ENCODE assay signal across 17 cellular contexts in the genomic region with DNA sequence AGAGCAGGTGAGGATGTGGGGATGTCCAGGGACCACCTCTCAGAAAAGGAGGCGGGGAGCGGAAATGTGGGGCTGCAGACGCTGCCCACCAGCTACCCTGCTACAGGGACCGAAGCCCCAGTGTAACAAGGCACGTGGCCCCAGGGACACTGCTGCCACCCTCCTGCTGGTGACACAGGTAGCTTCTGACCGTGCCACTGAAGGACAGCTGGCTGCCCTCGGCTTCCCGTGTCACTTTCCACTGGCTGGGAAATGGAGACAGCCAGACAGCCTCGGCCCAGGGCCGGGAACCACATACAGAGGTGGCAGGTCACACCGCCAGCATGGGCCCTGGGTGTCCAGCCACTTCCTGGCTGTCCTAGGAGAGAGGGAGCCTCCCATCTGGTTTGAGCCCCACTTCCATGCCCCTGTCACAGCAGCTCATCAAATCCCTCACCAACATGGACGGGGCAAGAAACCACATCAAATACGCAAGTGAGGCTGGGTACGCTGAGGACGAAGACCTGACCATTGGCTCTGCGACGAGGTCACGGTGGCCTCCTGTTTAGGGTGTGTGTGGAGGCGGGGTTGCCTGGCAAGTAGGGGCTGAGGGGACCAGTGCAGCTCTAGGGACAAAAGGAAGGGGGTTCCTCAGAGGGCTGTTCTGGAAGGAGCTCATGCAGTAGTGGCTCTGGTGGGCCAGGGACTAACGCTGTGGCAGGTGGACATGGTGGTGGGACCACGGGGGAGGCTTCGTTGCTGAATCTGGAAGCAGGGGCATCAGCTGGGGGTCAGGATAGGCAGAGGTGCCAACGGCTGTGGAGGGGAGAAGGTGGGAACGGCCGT. TPM values are rescaled to one million over a fixed set of nuclear protein-coding genes. Genes with fewer than 3 reads are reported as not detected.
DNase-seq lines count a peak whose midpoint lies in the region; ATAC-seq, FAIRE-seq and TF ChIP-seq lines count a peak whose summit lies in the region.
"Had no signal": no experiment of that assay in that cellular context is flagged by ENCODE, and none has a peak within 500 bp of the region (broad histone marks: within the 10 kb centered on the region; RNA-seq: fewer than 3 reads in every experiment).

No MANE protein-coding gene starts in this region.

- WGBS in IMR-90 (ENCODE audit: extremely low coverage in 2 of 2, insufficient read length in 1 of 2), 2 experiments: 99% methylated on average over 13 of the region's 25 CpGs; no CpG with 5 or more reads in 1 of the 2 experiments
- WGBS in small intestine, 3 donors: 80 to 85% (median 85%) methylated on average over 24 to 25 of the region's 25 CpGs

- H3K36me3 Mint-ChIP-seq in activated CD8-positive, alpha-beta T cell treated with anti-CD3 and anti-CD28 coated beads for 36 hours (ENCODE audit: low read depth): peaks cover 20% of the 10 kb centered on the region
- peaks cover 24% of the 10 kb centered on the region for H3K36me3 Mint-ChIP-seq in activated CD8-positive, alpha-beta T cell treated with anti-CD3 and anti-CD28 coated beads, Interleukin-2, amount 10 ng/mL, durations not matched to agents 7 days and 5 days (ENCODE audit: low read depth)
- H3K36me3 Mint-ChIP-seq in central memory CD8-positive, alpha-beta T cell (ENCODE audit: insufficient read depth): peaks cover 27% of the 10 kb centered on the region
- H3K36me3 Mint-ChIP-seq: IgD-negative memory B cell had no signal

- H3K14ac ChIP-seq in IMR-90 (replicated peaks; ENCODE audit: low read depth, low read length): no peak overlapping the region

- H3K4me3 ChIP-seq in IMR-90 (ENCODE audit: insufficient read depth, low read depth, low read length): no peak overlapping the region
- H3K4me3 ChIP-seq in osteoblast (ENCODE audit: insufficient read depth, low read length): no peak overlapping the region
- H3K4me3 ChIP-seq in small intestine (ENCODE audit: low read depth in 1 of 2, low read length in 2 of 2): no peak overlapping the region

- TF ChIP-seq CTCF in activated CD8-positive, alpha-beta T cell treated with anti-CD3 and anti-CD28 coated beads for 36 hours (IDR thresholded peaks at IDR 0.05): no peak
- TF ChIP-seq CTCF in IMR-90 (conservative IDR thresholded peaks at IDR 0.05; ENCODE audit: low read depth, low read length) (no peak), osteoblast (IDR thresholded peaks at IDR 0.05; ENCODE audit: extremely low read depth, low read depth, low read length) (no peak)

- BruUV-seq in IMR-90 (replicated peaks; lab: Mats Ljungman, UMichigan): no TSS peak

- intact Hi-C loops in activated CD8-positive, alpha-beta T cell treated with anti-CD3 and anti-CD28 coated beads for 36 hours (cut with micrococcal nuclease): no loop called here
- intact Hi-C loops in IMR-90 (cut with micrococcal nuclease): no loop called here

- H3K27me3 Mint-ChIP-seq in activated CD8-positive, alpha-beta T cell treated with anti-CD3 and anti-CD28 coated beads for 36 hours: no peaks in the 10 kb centered on the region
- no peaks in the 10 kb centered on the region for H3K27me3 Mint-ChIP-seq in activated CD8-positive, alpha-beta T cell treated with anti-CD3 and anti-CD28 coated beads, Interleukin-2, amount 10 ng/mL, durations not matched to agents 7 days and 5 days (ENCODE audit: low read depth)
- no peaks in the 10 kb centered on the region for H3K27me3 Mint-ChIP-seq in central memory CD8-positive, alpha-beta T cell
- H3K27me3 Mint-ChIP-seq: B cell; CD4-positive, alpha-beta memory T cell; IgD-negative memory B cell had no signal

- dilution Hi-C loops in IMR-90 (cut with HindIII; ENCODE audit: low sequenced_read_pairs, unreplicated experiment): no loop called here

- H3K4me1 Mint-ChIP-seq in activated CD8-positive, alpha-beta T cell treated with anti-CD3 and anti-CD28 coated beads for 36 hours (ENCODE audit: low read depth): peaks cover 7% of the 10 kb centered on the region
- H3K4me1 Mint-ChIP-seq in activated CD8-positive, alpha-beta T cell treated with anti-CD3 and anti-CD28 coated beads, Interleukin-2, amount 10 ng/mL, durations not matched to agents 7 days and 5 days (ENCODE audit: low read depth): peaks cover 16% of the 10 kb centered on the region
- peaks cover 5% of the 10 kb centered on the region for H3K4me1 Mint-ChIP-seq in central memory CD8-positive, alpha-beta T cell

- H3K27me3 ChIP-seq in IMR-90 (ENCODE audit: control insufficient read depth, insufficient read depth, low read length) (no peaks in the 10 kb centered on the region), osteoblast (ENCODE audit: insufficient read depth, low read length) (no peaks in the 10 kb centered on the region), small intestine (ENCODE audit: control insufficient read depth in 2 of 2, insufficient read depth in 2 of 2, low read length in 2 of 2) (no peaks in the 10 kb centered on the region)

- POLR2A ChIA-PET in activated CD8-positive, alpha-beta T cell treated with anti-CD3 and anti-CD28 coated beads for 36 hours (lab: Charles Lee): interaction anchor here (0.8 to 8.0 kb wide), 3 partner anchors 9 to 149 kb away, joined by 3 to 36 read pairs (median 4); partner anchors contain the start of gene TNFRSF14
- POLR2A ChIA-PET in activated CD8-positive, alpha-beta T cell treated with anti-CD3 and anti-CD28 coated beads, Interleukin-2, amount 10 ng/mL, durations not matched to agents 7 days and 5 days (lab: Charles Lee): no interaction called here
- POLR2A ChIA-PET in IMR-90 (lab: Charles Lee; ENCODE audit: unreplicated experiment): interaction anchor here (0.5 kb wide), 1 partner anchor 213 kb away, joined by 3 read pairs; the partner anchor contains the start of gene FAAP20

- no peak overlapping the region for H3K4me3 Mint-ChIP-seq in activated CD8-positive, alpha-beta T cell treated with anti-CD3 and anti-CD28 coated beads for 36 hours
- no peak overlapping the region for H3K4me3 Mint-ChIP-seq in activated CD8-positive, alpha-beta T cell treated with anti-CD3 and anti-CD28 coated beads, Interleukin-2, amount 10 ng/mL, durations not matched to agents 7 days and 5 days
- no peak overlapping the region for H3K4me3 Mint-ChIP-seq in central memory CD8-positive, alpha-beta T cell
- H3K4me3 Mint-ChIP-seq: B cell, H9 had no signal

- no peak overlapping the region for H4K5ac ChIP-seq in IMR-90 (ENCODE audit: low read depth, low read length)

- no peak for TF ChIP-seq POLR2A in IMR-90 (IDR thresholded peaks at IDR 0.05; ENCODE audit: low read depth, low read length)

- H4K20me1 ChIP-seq in IMR-90 (ENCODE audit: insufficient read depth, low read length) (0 out of 2 replicates have a peak, but pooled peaks cover 14% of the 10 kb centered on the region), osteoblast (ENCODE audit: insufficient read depth, low read length) (peaks cover 8% of the 10 kb centered on the region)

- no peak for ATAC-seq in activated CD8-positive, alpha-beta T cell treated with anti-CD3 and anti-CD28 coated beads for 36 hours
- ATAC-seq in activated CD8-positive, alpha-beta T cell treated with anti-CD3 and anti-CD28 coated beads, Interleukin-2, amount 10 ng/mL, durations not matched to agents 7 days and 5 days: no peak
- no peak for ATAC-seq in IMR-90 (ENCODE audit: low read depth)
- ATAC-seq in central memory CD8-positive, alpha-beta T cell (replicated peaks; ENCODE audit: extremely low read depth, poor library complexity, severe bottlenecking): no peak

- FAIRE-seq in small intestine (lab: Jason Lieb, UNC): no peak
- FAIRE-seq: RCC 7860 had no signal

- no peak overlapping the region for H2BK120ac ChIP-seq in IMR-90 (ENCODE audit: low read depth, low read length)

- no peak overlapping the region for H2AK5ac ChIP-seq in IMR-90 (ENCODE audit: low read depth, low read length)

- H3K4ac ChIP-seq in IMR-90 (ENCODE audit: low read depth, low read length): no peak overlapping the region

- no peak overlapping the region for H2BK15ac ChIP-seq in IMR-90 (ENCODE audit: low read depth, low read length)

- TF ChIP-seq RAD21 in IMR-90 (IDR thresholded peaks at IDR 0.05; ENCODE audit: low read length): no peak

- no peak overlapping the region for H4K8ac ChIP-seq in IMR-90 (ENCODE audit: low read depth in 2 of 2, low read length in 2 of 2)

- H3K4me2 ChIP-seq in IMR-90 (ENCODE audit: low read depth, low read length) (no peak overlapping the region), osteoblast (ENCODE audit: insufficient read depth, low read length) (no peak overlapping the region)

- H2BK20ac ChIP-seq in IMR-90 (ENCODE audit: low read depth, low read length): no peak overlapping the region

- in situ Hi-C loops in IMR-90 (cut with MboI; ENCODE audit: low sequenced_read_pairs): loop anchor here (25.0 kb wide), 1 partner anchor 905 kb away; no protein-coding TSS in a partner anchor

- H3K9ac ChIP-seq in IMR-90 (ENCODE audit: low read depth, low read length): no peak overlapping the region

- H3K4me1 ChIP-seq in IMR-90 (ENCODE audit: control insufficient read depth, insufficient read depth, low read length) (peaks cover 11% of the 10 kb centered on the region), osteoblast (ENCODE audit: insufficient read depth, low read length) (peaks cover 12% of the 10 kb centered on the region), small intestine (ENCODE audit: control insufficient read depth in 2 of 2, insufficient read depth in 1 of 2, low read depth in 1 of 2, low read length in 1 of 2) (no peaks in the 10 kb centered on the region)

- H3K18ac ChIP-seq in IMR-90 (ENCODE audit: low read depth, low read length): no peak overlapping the region

- no peak overlapping the region for H3K23ac ChIP-seq in IMR-90 (ENCODE audit: low read depth, low read length)

- no peak overlapping the region for H2AFZ ChIP-seq in IMR-90 (replicated peaks; ENCODE audit: low read length, poor library complexity)
- no peak overlapping the region for H2AFZ ChIP-seq in osteoblast (ENCODE audit: low read length)

- H3K27ac Mint-ChIP-seq in activated CD8-positive, alpha-beta T cell treated with anti-CD3 and anti-CD28 coated beads for 36 hours: peak overlapping the region; percentile 30
- no peak overlapping the region for H3K27ac Mint-ChIP-seq in activated CD8-positive, alpha-beta T cell treated with anti-CD3 and anti-CD28 coated beads, Interleukin-2, amount 10 ng/mL, durations not matched to agents 7 days and 5 days
- peak overlapping the region; percentile 78 for H3K27ac Mint-ChIP-seq in central memory CD8-positive, alpha-beta T cell (ENCODE audit: low read depth)
- H3K27ac Mint-ChIP-seq: IgD-negative memory B cell had no signal

- CTCF ChIA-PET in activated CD8-positive, alpha-beta T cell treated with anti-CD3 and anti-CD28 coated beads for 36 hours (lab: Charles Lee): interaction anchor here (0.8 kb wide), 1 partner anchor 16 kb away, joined by 3 read pairs; the partner anchor contains the start of gene MORN1
- CTCF ChIA-PET in activated CD8-positive, alpha-beta T cell treated with anti-CD3 and anti-CD28 coated beads, Interleukin-2, amount 10 ng/mL, durations not matched to agents 7 days and 5 days (lab: Charles Lee): interaction anchor here (1.1 to 1.3 kb wide), 2 partner anchors 26 to 213 kb away, joined by 3 to 4 read pairs; partner anchors contain the start of gene FAAP20
- CTCF ChIA-PET in IMR-90 (lab: Yijun Ruan, JAX): interaction anchor here (0.9 kb wide), 1 partner anchor 11 kb away, joined by 3 read pairs; no protein-coding TSS in a partner anchor

- no peak overlapping the region for H4K91ac ChIP-seq in IMR-90 (ENCODE audit: insufficient read depth, low read depth, low read length)

- H3K27ac ChIP-seq in IMR-90 (ENCODE audit: insufficient read depth, low read length) (no peak overlapping the region), osteoblast (ENCODE audit: low read depth, low read length) (no peak overlapping the region), small intestine (ENCODE audit: low read depth in 1 of 2, low read length in 1 of 2) (no peak overlapping the region)
- H3K27ac ChIP-seq: 22Rv1 had no signal

- H3K9me1 ChIP-seq in IMR-90 (ENCODE audit: insufficient read depth, low read length): no peaks in the 10 kb centered on the region

- no peak overlapping the region for H2BK5ac ChIP-seq in IMR-90 (ENCODE audit: low read depth, low read length, poor library complexity, severe bottlenecking)

- DNase-seq in activated CD8-positive, alpha-beta T cell treated with anti-CD3 and anti-CD28 coated beads for 36 hours: no peak
- DNase-seq in activated CD8-positive, alpha-beta T cell treated with anti-CD3 and anti-CD28 coated beads, Interleukin-2, amount 10 ng/mL, durations not matched to agents 7 days and 5 days: no peak
- DNase-seq in IMR-90 (no peak), osteoblast (ENCODE audit: insufficient read length, low spot score, missing footprints) (peak; percentile 82), small intestine (no peak), NCI-H2196 treated with DMSO at 0.1 percent for 48 hours (lab: John Stamatoyannopoulos, UW; ENCODE audit: unreplicated experiment) (no peak), UCSD-AML1 (lab: John Stamatoyannopoulos, UW; ENCODE audit: unreplicated experiment) (no peak)
- DNase-seq in central memory CD8-positive, alpha-beta T cell (ENCODE audit: low spot score in 2 of 2): no peak
- DNase-seq: NCI-H187, NCI-H345, NCI-H526 had no signal

- H3K79me1 ChIP-seq in IMR-90 (ENCODE audit: low read depth in 1 of 2, low read length in 2 of 2): peaks cover 14 to 45% of the 10 kb centered on the region in 2 experiments

- H3K9me3 ChIP-seq in IMR-90 (ENCODE audit: control insufficient read depth, insufficient read depth, low read length) (no peaks in the 10 kb centered on the region), osteoblast (ENCODE audit: low read depth, low read length) (no peaks in the 10 kb centered on the region), small intestine (ENCODE audit: control insufficient read depth, low read depth) (no peaks in the 10 kb centered on the region)

- H3K36me3 ChIP-seq in IMR-90 (ENCODE audit: control insufficient read depth, insufficient read depth, low read length): peaks cover 56% of the 10 kb centered on the region
- H3K36me3 ChIP-seq in osteoblast (ENCODE audit: insufficient read depth, low read length): peaks cover 51% of the 10 kb centered on the region
- H3K36me3 ChIP-seq in small intestine (ENCODE audit: control insufficient read depth in 2 of 2, insufficient read depth in 2 of 2, low read length in 2 of 2): peaks cover 15 to 25% of the 10 kb centered on the region in 2 donors

- peaks cover 25% of the 10 kb centered on the region for H3K79me2 ChIP-seq in osteoblast (ENCODE audit: insufficient read depth, low read length)

- H2AK9ac ChIP-seq in IMR-90 (replicated peaks; ENCODE audit: low read depth, low read length, poor library complexity): peak overlapping the region; percentile 28

- H3K9me3 Mint-ChIP-seq in activated CD8-positive, alpha-beta T cell treated with anti-CD3 and anti-CD28 coated beads for 36 hours: no peaks in the 10 kb centered on the region
- H3K9me3 Mint-ChIP-seq in activated CD8-positive, alpha-beta T cell treated with anti-CD3 and anti-CD28 coated beads, Interleukin-2, amount 10 ng/mL, durations not matched to agents 7 days and 5 days (ENCODE audit: insufficient read depth): no peaks in the 10 kb centered on the region
- no peaks in the 10 kb centered on the region for H3K9me3 Mint-ChIP-seq in central memory CD8-positive, alpha-beta T cell
- H3K9me3 Mint-ChIP-seq: CD4-positive, alpha-beta memory T cell; H9; IgD-negative memory B cell had no signal

- no peak overlapping the region for H3K56ac ChIP-seq in IMR-90 (ENCODE audit: extremely low read depth, insufficient read depth, low read length)

RNA-seq across cellular contexts. Expression of gene PEX10, which starts 5.0 kb away (rescaled TPM):
- total RNA-seq in activated CD8-positive, alpha-beta T cell treated with anti-CD3 and anti-CD28 coated beads for 36 hours: 10 to 100 TPM; 17.1 to 19.0 TPM
- total RNA-seq in activated CD8-positive, alpha-beta T cell treated with anti-CD3 and anti-CD28 coated beads, Interleukin-2, amount 10 ng/mL, durations not matched to agents 7 days and 5 days: 10 to 100 TPM; 10.3 to 12.3 TPM
- total RNA-seq in IMR-90 (2012; rRNA removed) (18.9 and 19.7 TPM in 2 replicates), osteoblast (33.9 and 34.7 TPM in 2 replicates)
- polyA plus RNA-seq in IMR-90 (2012; rRNA removed) (16.9 and 19.4 TPM in 2 replicates), small intestine (10 to 100 TPM; 11.9 to 21.3 (median 12.4) TPM)
- polyA plus RNA-seq in IMR-90 (2012; cell fraction: cytosol; rRNA removed): 16.4 and 25.8 TPM in 2 replicates
- polyA plus RNA-seq in IMR-90 (2012; cell fraction: nucleus; rRNA removed; ENCODE audit: low replicate concordance): 21.3 and 37.5 TPM in 2 replicates

RNA-seq across cellular contexts. Expression of gene RER1, which starts 15.7 kb away (rescaled TPM):
- total RNA-seq in activated CD8-positive, alpha-beta T cell treated with anti-CD3 and anti-CD28 coated beads for 36 hours: 100 to 1,000 TPM; 120 to 131 TPM
- total RNA-seq in activated CD8-positive, alpha-beta T cell treated with anti-CD3 and anti-CD28 coated beads, Interleukin-2, amount 10 ng/mL, durations not matched to agents 7 days and 5 days: 100 to 1,000 TPM; 148 to 151 TPM
- total RNA-seq in IMR-90 (2012; rRNA removed) (47.1 and 51.7 TPM in 2 replicates), osteoblast (77.8 and 95.2 TPM in 2 replicates)
- polyA plus RNA-seq in IMR-90 (2012; rRNA removed) (232 and 240 TPM in 2 replicates), small intestine (100 to 1,000 TPM in 1 of 3 donors, 10 to 100 TPM in 2; 70.0 to 106 (median 71.1) TPM)
- 56.5 and 249 TPM in 2 replicates for polyA plus RNA-seq in IMR-90 (2012; cell fraction: cytosol; rRNA removed)
- 139 and 335 TPM in 2 replicates for polyA plus RNA-seq in IMR-90 (2012; cell fraction: nucleus; rRNA removed; ENCODE audit: low replicate concordance)

RNA-seq across cellular contexts. Expression of gene MORN1, which starts 16.0 kb away (rescaled TPM):
- total RNA-seq in activated CD8-positive, alpha-beta T cell treated with anti-CD3 and anti-CD28 coated beads for 36 hours: 1 to 10 TPM; 5.9 to 6.6 TPM
- total RNA-seq in activated CD8-positive, alpha-beta T cell treated with anti-CD3 and anti-CD28 coated beads, Interleukin-2, amount 10 ng/mL, durations not matched to agents 7 days and 5 days: 1 to 10 TPM; 6.2 to 7.9 TPM
- 3.0 and 3.6 TPM in 2 replicates for total RNA-seq in IMR-90 (2012; rRNA removed)
- 3.5 and 4.2 TPM in 2 replicates for polyA plus RNA-seq in IMR-90 (2012; rRNA removed)
- polyA plus RNA-seq in IMR-90 (2012; cell fraction: cytosol; rRNA removed): 2.4 and 3.1 TPM in 2 replicates
- polyA plus RNA-seq in IMR-90 (2012; cell fraction: nucleus; rRNA removed; ENCODE audit: low replicate concordance): 12.6 and 13.7 TPM in 2 replicates
- total RNA-seq in osteoblast: 12.4 and 13.4 TPM in 2 replicates
- polyA plus RNA-seq in small intestine: 1 to 10 TPM; 1.1 to 4.3 (median 1.3) TPM
